In genomic region chr6:115891111-115891669, GRCh38 we compare ENCODE assay signal across 9 cellular contexts.
DNase-seq lines count a peak whose midpoint lies in the region; ATAC-seq and TF ChIP-seq lines count a peak whose summit lies in the region.
"Had no signal": no experiment of that assay in that cellular context is flagged by ENCODE, and none has a peak within 500 bp of the region (broad histone marks: within the 10 kb centered on the region; RNA-seq: fewer than 3 reads in every experiment).

No MANE protein-coding gene starts in this region.

- peak; percentile 96 for ATAC-seq in GM19463 (IDR thresholded peaks at IDR 0.05; ENCODE audit: unreplicated experiment)
- peak; percentile 99 for ATAC-seq in HG03196 (IDR thresholded peaks at IDR 0.05; ENCODE audit: unreplicated experiment)
- ATAC-seq: left colon had no signal

- no peaks in the 10 kb centered on the region for H3K9me3 ChIP-seq in testis

- no peaks in the 10 kb centered on the region for H3K27me3 ChIP-seq in testis

- no peak for TF ChIP-seq CTCF in testis (IDR thresholded peaks at IDR 0.05)

- intact Hi-C loops in testis (cut with DNase I; ENCODE audit: low total_unique reads), result no loop called here

- H3K27ac ChIP-seq in testis, result no peak overlapping the region

- no peaks in the 10 kb centered on the region for H3K36me3 ChIP-seq in testis (ENCODE audit: low read depth, missing control alignments)

- no peaks in the 10 kb centered on the region for H3K4me1 ChIP-seq in testis

- TF ChIP-seq POLR2A in testis (IDR thresholded peaks at IDR 0.05), result no peak

- DNase-seq in ELR (ENCODE audit: low read depth) (peak; percentile 62), astrocyte of the hippocampus (ENCODE audit: low read depth, low spot score) (peak; percentile 55), SIG-M5 treated with dmso at 0.1 percent for 504 hours (lab: John Stamatoyannopoulos, UW; ENCODE audit: unreplicated experiment) (no peak), testis (no peak), NCI-H526 (lab: John Stamatoyannopoulos, UW) (no peak), NCI-H1694 (lab: John Stamatoyannopoulos, UW) (no peak)
- DNase-seq: left colon had no signal

- H3K4me3 ChIP-seq in testis, result no peak overlapping the region

Comparison
In these comparisons a context has a peak if more than half of its experiments do, and no peak if none do; other contexts are left out.
1. DNase-seq: peak in ELR (single experiment) and astrocyte of the hippocampus (single experiment); none in SIG-M5 treated with dmso at 0.1 percent for 504 hours (single experiment), testis (single experiment), NCI-H526 (0 of 2) and NCI-H1694 (single experiment).